In genomic region chr7:115676080-115676479, GRCh38 we compare ENCODE assay signal across 10 cellular contexts.
DNase-seq lines count a peak whose midpoint lies in the region; ATAC-seq and TF ChIP-seq lines count a peak whose summit lies in the region.
"Had no signal": no experiment of that assay in that cellular context is flagged by ENCODE, and none has a peak within 500 bp of the region (broad histone marks: within the 10 kb centered on the region; RNA-seq: fewer than 3 reads in every experiment).

No MANE protein-coding gene starts in this region.

- no peak overlapping the region for H3K9ac ChIP-seq in IMR-90 (ENCODE audit: low read depth, low read length)
- H3K9ac ChIP-seq in mesenchymal stem cell (ENCODE audit: low read length): peak overlapping the region; percentile 23

- WGBS in IMR-90 (ENCODE audit: extremely low coverage in 2 of 2, insufficient read length in 1 of 2), 2 experiments: 29% methylated on average over 3 of the region's 10 CpGs; no CpG with 5 or more reads in 1 of the 2 experiments
- WGBS in mesenchymal stem cell: 82% methylated on average over 10 of the region's 10 CpGs

- H4K20me1 ChIP-seq in IMR-90 (ENCODE audit: insufficient read depth, low read length): no peaks in the 10 kb centered on the region

- BruUV-seq in IMR-90 (replicated peaks; lab: Mats Ljungman, UMichigan): no TSS peak

- H4K91ac ChIP-seq in IMR-90 (ENCODE audit: insufficient read depth, low read depth, low read length) (no peak overlapping the region), mesenchymal stem cell (ENCODE audit: low read length) (no peak overlapping the region)

- no peak overlapping the region for H3K4ac ChIP-seq in IMR-90 (ENCODE audit: low read depth, low read length)
- H3K4ac ChIP-seq in mesenchymal stem cell (ENCODE audit: low read depth in 1 of 2, low read length in 2 of 2): no peak overlapping the region

- H3K4me3 ChIP-seq in IMR-90 (ENCODE audit: insufficient read depth, low read depth, low read length) (no peak overlapping the region), mesenchymal stem cell (ENCODE audit: insufficient read depth in 1 of 2, low read depth in 1 of 2, low read length in 2 of 2) (no peak overlapping the region)
- H3K4me3 ChIP-seq: thyroid gland had no signal

- no peak overlapping the region for H4K5ac ChIP-seq in IMR-90 (ENCODE audit: low read depth, low read length)

- H2BK15ac ChIP-seq in IMR-90 (ENCODE audit: low read depth, low read length) (peak overlapping the region; percentile 16; the same call in 1 of the 3 replicates), mesenchymal stem cell (ENCODE audit: low read depth, poor library complexity, severe bottlenecking) (no peak overlapping the region)

- H3K27ac ChIP-seq in IMR-90 (ENCODE audit: insufficient read depth, low read length): no peak overlapping the region
- H3K27ac ChIP-seq in mesenchymal stem cell (ENCODE audit: low read length, poor library complexity, severe bottlenecking): no peak overlapping the region
- H3K27ac ChIP-seq: thyroid gland had no signal

- dilution Hi-C loops in IMR-90 (cut with HindIII; ENCODE audit: low sequenced_read_pairs, unreplicated experiment): no loop called here

- no peak overlapping the region for H2AK9ac ChIP-seq in IMR-90 (replicated peaks; ENCODE audit: low read depth, low read length, poor library complexity)

- TF ChIP-seq CTCF in IMR-90 (conservative IDR thresholded peaks at IDR 0.05; ENCODE audit: low read depth, low read length): peak; percentile 60

- peak; percentile 69 for TF ChIP-seq RAD21 in IMR-90 (IDR thresholded peaks at IDR 0.05; ENCODE audit: low read length)

- H3K9me1 ChIP-seq in IMR-90 (ENCODE audit: insufficient read depth, low read length): peaks cover 3% of the 10 kb centered on the region

- H3K18ac ChIP-seq in IMR-90 (ENCODE audit: low read depth, low read length): no peak overlapping the region
- no peak overlapping the region for H3K18ac ChIP-seq in mesenchymal stem cell (ENCODE audit: low read depth in 1 of 2, low read length in 2 of 2)

- ATAC-seq in IMR-90 (ENCODE audit: low read depth) (peak; percentile 65), GM21360 (IDR thresholded peaks at IDR 0.05; ENCODE audit: unreplicated experiment) (no peak)
- ATAC-seq: natural killer cell had no signal

- no peaks in the 10 kb centered on the region for H3K36me3 ChIP-seq in IMR-90 (ENCODE audit: control insufficient read depth, insufficient read depth, low read length)
- H3K36me3 ChIP-seq in mesenchymal stem cell (ENCODE audit: control insufficient read depth in 1 of 2, insufficient read depth in 2 of 2, low read depth in 1 of 2, low read length in 2 of 2): no peaks in the 10 kb centered on the region
- H3K36me3 ChIP-seq: thyroid gland had no signal

- intact Hi-C loops in IMR-90 (cut with micrococcal nuclease): loop anchor here (5.0 to 10.0 kb wide), 4 partner anchors 319 to 1594 kb away; no protein-coding TSS in a partner anchor

- H2AK5ac ChIP-seq in IMR-90 (ENCODE audit: low read depth, low read length): no peak overlapping the region
- no peak overlapping the region for H2AK5ac ChIP-seq in mesenchymal stem cell (ENCODE audit: low read length, severe bottlenecking)

- DNase-seq in Ammon's horn (ENCODE audit: low spot score) (peak; percentile 43), IMR-90 (peak; percentile 66), astrocyte of the hippocampus (ENCODE audit: low read depth, low spot score) (peak; percentile 59), mesenchymal stem cell (peak; percentile 5), cerebellar nuclear complex (lab: John Stamatoyannopoulos, UW) (no peak), NCI-H2227 treated with DMSO at 0.1 percent for 48 hours (lab: John Stamatoyannopoulos, UW) (no peak)
- DNase-seq in activated CD8-positive, alpha-beta memory T cell treated with anti-CD3 and anti-CD28 coated beads, Interleukin-2, amount 50 U/mL, for 4 hours: no peak
- DNase-seq: natural killer cell, thyroid gland had no signal

- H3K23ac ChIP-seq in IMR-90 (ENCODE audit: low read depth, low read length) (no peak overlapping the region), mesenchymal stem cell (ENCODE audit: low read length in 2 of 2) (no peak overlapping the region)

- peak overlapping the region; percentile 64 for H2AFZ ChIP-seq in IMR-90 (replicated peaks; ENCODE audit: low read length, poor library complexity)
- no peak overlapping the region for H2AFZ ChIP-seq in mesenchymal stem cell (ENCODE audit: low read depth, low read length)

- 0 out of 2 replicates have a peak overlapping the region, but pooled peaks have one; percentile 0 for H2BK20ac ChIP-seq in IMR-90 (ENCODE audit: low read depth, low read length)

- no peaks in the 10 kb centered on the region for H3K79me1 ChIP-seq in IMR-90 (ENCODE audit: low read depth in 1 of 2, low read length in 2 of 2)
- H3K79me1 ChIP-seq in mesenchymal stem cell (replicated peaks; ENCODE audit: low read length, poor library complexity, severe bottlenecking): no peaks in the 10 kb centered on the region

- H3K4me2 ChIP-seq in IMR-90 (ENCODE audit: low read depth, low read length) (no peak overlapping the region), mesenchymal stem cell (ENCODE audit: low read length, poor library complexity, severe bottlenecking) (no peak overlapping the region)

- H3K14ac ChIP-seq in IMR-90 (replicated peaks; ENCODE audit: low read depth, low read length) (no peak overlapping the region), mesenchymal stem cell (ENCODE audit: low read length in 2 of 2) (no peak overlapping the region)

- H2BK120ac ChIP-seq in IMR-90 (ENCODE audit: low read depth, low read length): peak overlapping the region; percentile 9; the same call in 1 of the 2 replicates
- H2BK120ac ChIP-seq in mesenchymal stem cell (ENCODE audit: low read depth, low read length): no peak overlapping the region

- TF ChIP-seq POLR2A in IMR-90 (IDR thresholded peaks at IDR 0.05; ENCODE audit: low read depth, low read length): no peak

- peaks cover 2% of the 10 kb centered on the region; the same call in 1 of the 2 replicates for H3K4me1 ChIP-seq in IMR-90 (ENCODE audit: control insufficient read depth, insufficient read depth, low read length)
- H3K4me1 ChIP-seq in mesenchymal stem cell (ENCODE audit: control insufficient read depth, insufficient read depth, low read depth, low read length): no peaks in the 10 kb centered on the region
- H3K4me1 ChIP-seq: thyroid gland had no signal

- H3K27me3 ChIP-seq in IMR-90 (ENCODE audit: control insufficient read depth, insufficient read depth, low read length): no peaks in the 10 kb centered on the region
- no peaks in the 10 kb centered on the region for H3K27me3 ChIP-seq in mesenchymal stem cell (ENCODE audit: control insufficient read depth in 1 of 2, insufficient read depth in 1 of 2, low read length in 2 of 2)
- H3K27me3 ChIP-seq: thyroid gland had no signal

- CTCF ChIA-PET in IMR-90 (lab: Yijun Ruan, JAX): interaction anchor here (0.6 to 0.9 kb wide), 2 partner anchors 811 to 816 kb away, joined by 3 read pairs; no protein-coding TSS in a partner anchor

- POLR2A ChIA-PET in IMR-90 (lab: Charles Lee; ENCODE audit: unreplicated experiment): no interaction called here

- H4K8ac ChIP-seq in IMR-90 (ENCODE audit: low read depth in 2 of 2, low read length in 2 of 2) (peak overlapping the region in 1 of 2 experiments; percentile 37; a peak in 1 of 4 replicates), mesenchymal stem cell (ENCODE audit: low read length) (no peak overlapping the region)

- H2BK5ac ChIP-seq in IMR-90 (ENCODE audit: low read depth, low read length, poor library complexity, severe bottlenecking) (no peak overlapping the region), mesenchymal stem cell (ENCODE audit: low read depth, low read length, poor library complexity, severe bottlenecking) (no peak overlapping the region)

- H3K9me3 ChIP-seq in IMR-90 (ENCODE audit: control insufficient read depth, insufficient read depth, low read length): no peaks in the 10 kb centered on the region
- H3K9me3 ChIP-seq in mesenchymal stem cell (ENCODE audit: control insufficient read depth, low read length): no peaks in the 10 kb centered on the region
- H3K9me3 ChIP-seq: thyroid gland had no signal

- in situ Hi-C loops in IMR-90 (cut with MboI; ENCODE audit: low sequenced_read_pairs): loop anchor here (25.0 kb wide), 1 partner anchor 814 kb away; no protein-coding TSS in a partner anchor

- H2BK12ac ChIP-seq in mesenchymal stem cell (ENCODE audit: low read length in 2 of 2): no peak overlapping the region

- no peak overlapping the region for H3K56ac ChIP-seq in IMR-90 (ENCODE audit: extremely low read depth, insufficient read depth, low read length)

TF ChIP-seq in IMR-90, 13 proteins besides CTCF, POLR2A, EP300 and RAD21:
- no peak for TF ChIP-seq FOS (IDR thresholded peaks at IDR 0.05; ENCODE audit: low read depth, low read length)
- no peak for TF ChIP-seq MAFK (IDR thresholded peaks at IDR 0.05; ENCODE audit: low read depth, low read length)
- TF ChIP-seq MXI1 (IDR thresholded peaks at IDR 0.05; ENCODE audit: borderline replicate concordance, low read depth, low read length): no peak
- TF ChIP-seq RFX5 (IDR thresholded peaks at IDR 0.05; ENCODE audit: low read depth, low read length): no peak
- no peak for TF ChIP-seq MAZ (IDR thresholded peaks at IDR 0.05; ENCODE audit: borderline replicate concordance, low read depth, low read length)
- TF ChIP-seq SMC3 (IDR thresholded peaks at IDR 0.05; ENCODE audit: low read depth, low read length): peak; percentile 40

Comparison
In these comparisons a context has a peak if more than half of its experiments do, and no peak if none do; other contexts are left out.
1. DNase-seq: peak in Ammon's horn (single experiment), IMR-90 (single experiment), astrocyte of the hippocampus (single experiment) and mesenchymal stem cell (single experiment); none in cerebellar nuclear complex (0 of 2), NCI-H2227 treated with DMSO at 0.1 percent for 48 hours (single experiment) and activated CD8-positive, alpha-beta memory T cell treated with anti-CD3 and anti-CD28 coated beads, Interleukin-2, amount 50 U/mL, for 4 hours (single experiment).